Comparison of ENCODE assay signal across 8 cellular contexts in genomic region chr11:14520086-14520901, GRCh38. TPM values are rescaled to one million over a fixed set of nuclear protein-coding genes. Genes with fewer than 3 reads are reported as not detected.
A peak's percentile ranks its signal among the peaks of the same experiment; 100 is the strongest.
DNase-seq lines count a peak whose midpoint lies in the region; ATAC-seq and TF ChIP-seq lines count a peak whose summit lies in the region.

TSS of gene PSMA1 (minus strand) at chr11:14520386. CDS start at chr11:14520299, 87 bp downstream.

- peaks cover 18% of the 10 kb centered on the region for H3K36me3 Mint-ChIP-seq in nephron progenitor cell (ENCODE audit: low read depth)

- peak within 1 kb of the TSS; percentile 89 for H3K4me3 Mint-ChIP-seq in nephron progenitor cell
- H3K4me3 Mint-ChIP-seq in stimulated activated naive CD8-positive, alpha-beta T cell treated with anti-CD3 and anti-CD28 coated beads, Interleukin-15, amount 100 ng/mL, for 72 hours = peak within 1 kb of the TSS; percentile 92 to 94

- H3K27me3 ChIP-seq in H7 (ENCODE audit: control insufficient read depth, insufficient read depth, low read length) = no peaks in the 10 kb centered on the region

- no peaks in the 10 kb centered on the region for H3K9me3 Mint-ChIP-seq in nephron progenitor cell
- H3K9me3 Mint-ChIP-seq in stimulated activated naive CD8-positive, alpha-beta T cell treated with anti-CD3 and anti-CD28 coated beads, Interleukin-15, amount 100 ng/mL, for 72 hours = no peaks in the 10 kb centered on the region

- H3K4me3 ChIP-seq in H7 (ENCODE audit: insufficient read depth, low read depth, low read length) = peak within 1 kb of the TSS; percentile 57
- peak within 1 kb of the TSS; percentile 68 for H3K4me3 ChIP-seq in fibroblast of the aortic adventitia (ENCODE audit: low read depth, low read length)

- peak; percentile 16 for TF ChIP-seq CTCF in fibroblast of the aortic adventitia (IDR thresholded peaks at IDR 0.05; ENCODE audit: insufficient read depth, low read length)
- TF ChIP-seq CTCF in nephron progenitor cell (IDR thresholded peaks at IDR 0.05) = no peak

- peaks cover 23% of the 10 kb centered on the region for H3K4me1 Mint-ChIP-seq in nephron progenitor cell
- peaks cover 28% of the 10 kb centered on the region for H3K4me1 Mint-ChIP-seq in stimulated activated naive CD8-positive, alpha-beta T cell treated with anti-CD3 and anti-CD28 coated beads, Interleukin-15, amount 100 ng/mL, for 72 hours

- peak; percentile 95 for ATAC-seq in stimulated activated naive CD8-positive, alpha-beta T cell treated with anti-CD3 and anti-CD28 coated beads, Interleukin-15, amount 100 ng/mL, for 72 hours

- peak; percentile 97 for DNase-seq in ELR (ENCODE audit: low read depth)
- DNase-seq in H7 = peak; percentile 92
- DNase-seq in M059J (ENCODE audit: low read depth) = peak; percentile 97
- DNase-seq in SHP77 (lab: John Stamatoyannopoulos, UW) = peak; percentile 81 to 86
- peak; percentile 84 for DNase-seq in activated effector memory CD4-positive, alpha-beta T cell treated with Interleukin-2 at 50 U/mL for 16 hours
- peak; percentile 93 for DNase-seq in fibroblast of the aortic adventitia (ENCODE audit: low read depth)
- DNase-seq in nephron progenitor cell = peak; percentile 91
- DNase-seq in stimulated activated naive CD8-positive, alpha-beta T cell treated with anti-CD3 and anti-CD28 coated beads, Interleukin-15, amount 100 ng/mL, for 72 hours = peak; percentile 86 to 94

- H3K27me3 Mint-ChIP-seq in nephron progenitor cell (ENCODE audit: low read depth, poor library complexity) = no peaks in the 10 kb centered on the region
- H3K27me3 Mint-ChIP-seq in stimulated activated naive CD8-positive, alpha-beta T cell treated with anti-CD3 and anti-CD28 coated beads, Interleukin-15, amount 100 ng/mL, for 72 hours = no peaks in the 10 kb centered on the region

- peaks cover 2% of the 10 kb centered on the region for H3K36me3 ChIP-seq in H7 (replicated peaks; ENCODE audit: control insufficient read depth, insufficient read depth, low read length)

- H3K27ac Mint-ChIP-seq in nephron progenitor cell = peak within 1 kb of the TSS; percentile 99
- peak within 1 kb of the TSS; percentile 94 to 99 for H3K27ac Mint-ChIP-seq in stimulated activated naive CD8-positive, alpha-beta T cell treated with anti-CD3 and anti-CD28 coated beads, Interleukin-15, amount 100 ng/mL, for 72 hours

RNA-seq across cellular contexts. Expression of gene PSMA1, which starts in this region (rescaled TPM):
- 214 and 252 TPM in 2 replicates for total RNA-seq in H7 (2014; rRNA removed; shearing (Covaris generic))
- total RNA-seq in M059J (2014; rRNA removed; shearing (Covaris generic)) = 344 and 357 TPM in 2 replicates
- 110 and 125 TPM in 2 replicates for total RNA-seq in fibroblast of the aortic adventitia (ENCODE audit: low replicate concordance)

Comparison
In these comparisons a context has a peak if more than half of its experiments do, and no peak if none do; other contexts are left out.
1. Peak in every context shown above with its lines: DNase-seq, ATAC-seq and H3K4me3 ChIP-seq.